Comparison of ENCODE assay signal across 25 cellular contexts in the genomic region with DNA sequence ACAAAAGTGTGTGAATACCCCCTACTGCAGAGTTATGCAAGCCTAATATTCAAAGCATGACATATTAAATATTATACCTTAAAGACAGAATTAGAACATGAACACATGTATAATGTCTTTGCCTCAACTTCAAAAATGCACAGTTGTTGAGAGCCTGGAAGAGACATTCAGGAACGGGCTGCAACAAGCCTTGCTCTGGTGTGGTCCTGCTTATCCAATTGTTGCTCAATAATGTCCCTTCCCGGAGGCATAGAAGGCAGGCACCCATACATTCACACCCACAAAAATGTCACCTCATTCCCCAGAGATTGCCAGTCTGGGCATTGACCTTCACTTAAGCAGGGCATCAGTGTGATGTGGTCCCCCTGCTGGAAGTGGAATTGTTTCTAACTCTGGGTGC.
DNase-seq lines count a peak whose midpoint lies in the region; ATAC-seq and TF ChIP-seq lines count a peak whose summit lies in the region.
"Had no signal": no experiment of that assay in that cellular context is flagged by ENCODE, and none has a peak within 500 bp of the region (broad histone marks: within the 10 kb centered on the region; RNA-seq: fewer than 3 reads in every experiment).

No MANE protein-coding gene starts in this region.

- peak; percentile 35 for DNase-seq in MCF 10A (ENCODE audit: unreplicated experiment)
- no peak for DNase-seq in breast epithelium (ENCODE audit: low spot score in 2 of 2)
- DNase-seq in endodermal cell: no peak
- DNase-seq in trophoblast cell: no peak
- no peak for DNase-seq in anterior cingulate cortex (lab: John Stamatoyannopoulos, UW)
- DNase-seq in stimulated activated CD4-positive, alpha-beta T cell treated with anti-CD3 and anti-CD28 coated beads, Interleukin-4, amount 100 ng/mL, for 4 hours: no peak
- no peak for DNase-seq in NCI-H2107 treated with DMSO at 0.1 percent for 48 hours (lab: John Stamatoyannopoulos, UW; ENCODE audit: unreplicated experiment)
- DNase-seq: ACHN; Calu3; CD8-positive, alpha-beta T cell; DMS153; NCI-H1092 treated with DMSO at 0.1 percent for 48 hours; NCI-H1436 treated with DMSO at 0.1 percent for 48 hours; NCI-H2029; NCI-H226; NCI-H510A treated with DMSO at 0.1 percent for 48 hours; NCI-H748 treated with DMSO at 0.1 percent for 48 hours; PC-9; RPMI8226; SIG-M5; SK-N-SH had no signal

- peak overlapping the region; percentile 89 for H3K23ac ChIP-seq in trophoblast cell (ENCODE audit: low read length)

- no peak overlapping the region for H2BK12ac ChIP-seq in trophoblast cell (ENCODE audit: low read length)

- H2AFZ ChIP-seq in trophoblast cell (ENCODE audit: insufficient read depth, low read length, poor library complexity): no peak overlapping the region
- H2AFZ ChIP-seq: PC-9 had no signal

- no peak for ATAC-seq in GM21737 (IDR thresholded peaks at IDR 0.05; ENCODE audit: unreplicated experiment)
- ATAC-seq: CD8-positive, alpha-beta T cell; K562 had no signal

- CTCF ChIA-PET in MCF 10A (lab: Yijun Ruan, JAX): interaction anchor here (0.5 to 1.7 kb wide), 3 partner anchors 12 to 369 kb away, joined by 3 to 6 read pairs (median 3); no protein-coding TSS in a partner anchor

- intact Hi-C loops in MCF 10A (cut with micrococcal nuclease) (no loop called here), breast epithelium (cut with DNase I; ENCODE audit: low total_unique reads) (no loop called here)

- H3K4me3 ChIP-seq in breast epithelium: no peak overlapping the region
- no peak overlapping the region for H3K4me3 ChIP-seq in endodermal cell (ENCODE audit: low read length)
- H3K4me3 ChIP-seq in trophoblast cell (ENCODE audit: low read depth, low read length): no peak overlapping the region
- H3K4me3 ChIP-seq: BLaER1 treated with 17β-estradiol and CSF1 and Interleukin-3, amounts not matched to agents 10 nM and 100 nM; K562; PC-9 had no signal

- peaks cover 3% of the 10 kb centered on the region for H3K79me1 ChIP-seq in trophoblast cell (ENCODE audit: low read length)

- H4K12ac ChIP-seq in trophoblast cell (ENCODE audit: low read depth, low read length): no peak overlapping the region

- H4K8ac ChIP-seq in trophoblast cell (ENCODE audit: low read depth, low read length): no peak overlapping the region

- H3K18ac ChIP-seq in trophoblast cell (ENCODE audit: low read length): peak overlapping the region; percentile 46

- TF ChIP-seq CTCF in MCF 10A (IDR thresholded peaks at IDR 0.05; ENCODE audit: unreplicated experiment) (no peak), breast epithelium (IDR thresholded peaks at IDR 0.05) (no peak), endodermal cell (conservative IDR thresholded peaks at IDR 0.05) (peak; percentile 19)

- H3K9ac ChIP-seq in endodermal cell (ENCODE audit: extremely low read depth, low read length, poor library complexity, severe bottlenecking) (no peak overlapping the region), trophoblast cell (ENCODE audit: low read length) (no peak overlapping the region)
- H3K9ac ChIP-seq: BLaER1 treated with 17β-estradiol and CSF1 and Interleukin-3, amounts not matched to agents 10 nM and 100 nM; SK-N-SH had no signal

- H3K14ac ChIP-seq in trophoblast cell (ENCODE audit: low read length): no peak overlapping the region

- no peak overlapping the region for H3K4ac ChIP-seq in trophoblast cell (ENCODE audit: low read depth, low read length)

- H3K4me3 Mint-ChIP-seq in MCF 10A (ENCODE audit: unreplicated experiment): no peak overlapping the region
- H3K4me3 Mint-ChIP-seq in endodermal cell: no peak overlapping the region
- H3K4me3 Mint-ChIP-seq: CD8-positive, alpha-beta T cell had no signal

- H3K4me1 Mint-ChIP-seq in MCF 10A (ENCODE audit: insufficient read depth, unreplicated experiment) (peaks cover 31% of the 10 kb centered on the region), endodermal cell (peaks cover 2% of the 10 kb centered on the region)

- no peak overlapping the region for H3K27ac ChIP-seq in breast epithelium
- no peak overlapping the region for H3K27ac ChIP-seq in endodermal cell (ENCODE audit: low read depth, low read length)
- H3K27ac ChIP-seq in trophoblast cell (ENCODE audit: low read depth, low read length): no peak overlapping the region
- H3K27ac ChIP-seq: 22Rv1; BLaER1 treated with 17β-estradiol and CSF1 and Interleukin-3, amounts not matched to agents 10 nM and 100 nM; PC-9 had no signal

- no peaks in the 10 kb centered on the region for H3K27me3 ChIP-seq in breast epithelium
- H3K27me3 ChIP-seq in endodermal cell (ENCODE audit: control insufficient read depth, insufficient read depth, low read length, poor library complexity, severe bottlenecking): peaks cover 20% of the 10 kb centered on the region
- no peaks in the 10 kb centered on the region for H3K27me3 ChIP-seq in trophoblast cell (ENCODE audit: insufficient read depth, low read length)
- H3K27me3 ChIP-seq: BLaER1 treated with 17β-estradiol and CSF1 and Interleukin-3, amounts not matched to agents 10 nM and 100 nM had no signal

- H2BK5ac ChIP-seq in trophoblast cell (ENCODE audit: low read depth, low read length, poor library complexity): no peak overlapping the region

- H3K9me3 Mint-ChIP-seq in MCF 10A (ENCODE audit: unreplicated experiment) (peaks cover 7% of the 10 kb centered on the region), endodermal cell (peaks cover 15% of the 10 kb centered on the region)

- H3K27me3 Mint-ChIP-seq in MCF 10A (ENCODE audit: insufficient read depth, unreplicated experiment) (no peaks in the 10 kb centered on the region), endodermal cell (ENCODE audit: insufficient read depth) (peaks cover 34% of the 10 kb centered on the region)

- H3K36me3 Mint-ChIP-seq in MCF 10A (ENCODE audit: insufficient read depth, unreplicated experiment): no peaks in the 10 kb centered on the region
- peaks cover 6% of the 10 kb centered on the region for H3K36me3 Mint-ChIP-seq in endodermal cell (ENCODE audit: low read depth)
- H3K36me3 Mint-ChIP-seq: CD8-positive, alpha-beta T cell had no signal

- H3K36me3 ChIP-seq in breast epithelium: no peaks in the 10 kb centered on the region
- no peaks in the 10 kb centered on the region for H3K36me3 ChIP-seq in endodermal cell (ENCODE audit: control insufficient read depth, insufficient read depth, low read length)
- H3K36me3 ChIP-seq in trophoblast cell (ENCODE audit: control insufficient read depth in 1 of 2, insufficient read depth in 2 of 2, low read length in 2 of 2): peaks cover 15 to 18% of the 10 kb centered on the region in 2 experiments

- no peak overlapping the region for H3K4me2 ChIP-seq in trophoblast cell (ENCODE audit: low read length)
- H3K4me2 ChIP-seq: PC-9, SK-N-SH had no signal

- BruUV-seq in MCF 10A (replicated peaks; lab: Mats Ljungman, UMichigan): no TSS peak

- H3K9me3 ChIP-seq in breast epithelium (peaks cover 0 to 7% of the 10 kb centered on the region in 2 donors), endodermal cell (ENCODE audit: control insufficient read depth, low read length) (peaks cover 16% of the 10 kb centered on the region), trophoblast cell (ENCODE audit: insufficient read depth, low read depth, low read length) (no peaks in the 10 kb centered on the region)

- no peak overlapping the region for H4K91ac ChIP-seq in trophoblast cell (ENCODE audit: low read depth, low read length)

- no peaks in the 10 kb centered on the region for H3K79me2 ChIP-seq in trophoblast cell (ENCODE audit: control insufficient read depth, insufficient read depth, low read length, poor library complexity)

- H3K27ac Mint-ChIP-seq in MCF 10A (ENCODE audit: low read depth, unreplicated experiment) (no peak overlapping the region), endodermal cell (no peak overlapping the region)
- H3K27ac Mint-ChIP-seq: CD8-positive, alpha-beta T cell had no signal

- POLR2A ChIA-PET in MCF 10A (lab: Yijun Ruan, JAX): no interaction called here

- TF ChIP-seq POLR2A in breast epithelium (IDR thresholded peaks at IDR 0.05): no peak

- H3K4me1 ChIP-seq in breast epithelium (no peaks in the 10 kb centered on the region), endodermal cell (ENCODE audit: control insufficient read depth, insufficient read depth, low read length) (no peaks in the 10 kb centered on the region), trophoblast cell (ENCODE audit: control insufficient read depth in 1 of 2, insufficient read depth in 2 of 2, low read length in 2 of 2) (peaks cover 12 to 16% of the 10 kb centered on the region in 2 experiments)

- no peak overlapping the region for H2AK5ac ChIP-seq in trophoblast cell (ENCODE audit: low read length)

- WGBS in endodermal cell (ENCODE audit: insufficient coverage in 1 of 2, insufficient read length in 1 of 2), 2 experiments: 91 to 100% methylated on average over 1 to 2 of the region's 2 CpGs
- no CpG with 5 or more reads among the region's 2 CpGs for whole genome bisulfite sequencing in trophoblast cell (ENCODE audit: extremely low coverage, insufficient coverage, insufficient read length)

- H2BK120ac ChIP-seq in trophoblast cell (ENCODE audit: insufficient read depth, low read length, poor library complexity): no peak overlapping the region
